Comparison of ENCODE assay signal across 19 cellular contexts in the genomic region with DNA sequence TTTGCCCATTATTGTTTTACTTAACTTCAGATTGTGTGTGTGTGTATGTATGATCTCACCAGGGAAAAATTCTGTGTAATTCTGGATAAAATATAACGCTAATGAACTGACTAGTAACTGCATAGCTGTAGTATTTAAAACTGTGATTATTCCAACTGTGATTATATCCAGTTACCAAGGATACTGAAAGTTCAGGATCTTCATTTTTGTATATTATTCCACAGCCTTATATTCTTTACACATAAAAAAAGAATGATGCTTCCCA. TPM values are rescaled to one million over a fixed set of nuclear protein-coding genes. Genes with fewer than 3 reads are reported as not detected.
DNase-seq lines count a peak whose midpoint lies in the region; ATAC-seq, FAIRE-seq and TF ChIP-seq lines count a peak whose summit lies in the region.
"Had no signal": no experiment of that assay in that cellular context is flagged by ENCODE, and none has a peak within 500 bp of the region (broad histone marks: within the 10 kb centered on the region; RNA-seq: fewer than 3 reads in every experiment).

No MANE protein-coding gene starts in this region.

- peaks cover 13% of the 10 kb centered on the region for H3K36me3 Mint-ChIP-seq in nephron (ENCODE audit: low read depth)
- H3K36me3 Mint-ChIP-seq: stimulated activated memory B cell treated with anti-CD40 and anti-IgM and Interleukin-4, amounts not matched to agents 10 μg/mL and 1 μg/mL and 100 μg/mL, for 72 hours had no signal

- H3K27me3 Mint-ChIP-seq in nephron (ENCODE audit: low read depth): peaks cover 88% of the 10 kb centered on the region

- ATAC-seq in GM19397 (IDR thresholded peaks at IDR 0.05; ENCODE audit: unreplicated experiment): no peak
- ATAC-seq: naive thymus-derived CD8-positive, alpha-beta T cell; right lobe of liver; stimulated activated memory B cell treated with anti-CD40 and anti-IgM and Interleukin-4, amounts not matched to agents 10 μg/mL and 1 μg/mL and 100 μg/mL, for 72 hours had no signal

- H3K9me3 Mint-ChIP-seq in nephron: no peaks in the 10 kb centered on the region
- H3K9me3 Mint-ChIP-seq: central memory CD8-positive, alpha-beta T cell; stimulated activated memory B cell treated with anti-CD40 and anti-IgM and Interleukin-4, amounts not matched to agents 10 μg/mL and 1 μg/mL and 100 μg/mL, for 72 hours had no signal

- H3K4me3 ChIP-seq in AG04449 (ENCODE audit: low read depth, low read length) (peak overlapping the region; percentile 99), cardiac fibroblast (replicated peaks in 1 of 2; ENCODE audit: low read depth in 2 of 2, low read length in 2 of 2) (peak overlapping the region; percentile 68 to 86)
- H3K4me3 ChIP-seq: right lobe of liver had no signal

- POLR2A ChIA-PET in AG04449 (lab: Yijun Ruan, JAX): no interaction called here

- peak overlapping the region; percentile 73 to 80 (median 79) for H3K4me3 Mint-ChIP-seq in nephron
- H3K4me3 Mint-ChIP-seq: central memory CD8-positive, alpha-beta T cell; naive thymus-derived CD8-positive, alpha-beta T cell; stimulated activated memory B cell treated with anti-CD40 and anti-IgM and Interleukin-4, amounts not matched to agents 10 μg/mL and 1 μg/mL and 100 μg/mL, for 72 hours had no signal

- no peak for TF ChIP-seq CTCF in AG04449 (IDR thresholded peaks at IDR 0.05; ENCODE audit: insufficient read depth, low read length, missing control alignments)
- TF ChIP-seq CTCF in cardiac fibroblast (IDR thresholded peaks at IDR 0.05; ENCODE audit: low read depth, low read length): no peak
- no peak for TF ChIP-seq CTCF in nephron (IDR thresholded peaks at IDR 0.05; ENCODE audit: unreplicated experiment in 3 of 3)
- TF ChIP-seq CTCF in D721Med (IDR thresholded peaks at IDR 0.05; ENCODE audit: insufficient read depth, missing control alignments): no peak

- no peak for DNase-seq in AG04449 (ENCODE audit: low read depth, low spot score)
- peak; percentile 59 for DNase-seq in M059J (ENCODE audit: low read depth)
- DNase-seq in cardiac fibroblast (ENCODE audit: low read depth in 2 of 2): peak; percentile 44 to 69
- DNase-seq in amygdala (lab: John Stamatoyannopoulos, UW): no peak
- DNase-seq in NCI-H82 (lab: John Stamatoyannopoulos, UW): no peak
- DNase-seq in D721Med (ENCODE audit: insufficient read length, low spot score): no peak
- DNase-seq: activated naive CD4-positive, alpha-beta T cell; hypothalamus; naive thymus-derived CD8-positive, alpha-beta T cell; NCI-H1436 treated with DMSO at 0.1 percent for 48 hours; NCI-H510A; OCI-M1; right lobe of liver had no signal

- CTCF ChIA-PET in AG04449 (lab: Yijun Ruan, JAX): interaction anchor here (0.7 to 4.2 kb wide), 7 partner anchors 12 to 763 kb away, joined by 3 to 16 read pairs (median 3); no protein-coding TSS in a partner anchor

- no peak for FAIRE-seq in D721Med (lab: Jason Lieb, UNC)
- FAIRE-seq: H54, urothelium cell line had no signal

- peaks cover 44% of the 10 kb centered on the region for H3K4me1 Mint-ChIP-seq in nephron
- H3K4me1 Mint-ChIP-seq: central memory CD8-positive, alpha-beta T cell had no signal

- peak overlapping the region in 2 of 3 experiments; percentile 2 to 29 for H3K27ac Mint-ChIP-seq in nephron
- H3K27ac Mint-ChIP-seq: naive thymus-derived CD8-positive, alpha-beta T cell; stimulated activated memory B cell treated with anti-CD40 and anti-IgM and Interleukin-4, amounts not matched to agents 10 μg/mL and 1 μg/mL and 100 μg/mL, for 72 hours had no signal

RNA-seq across cellular contexts. Expression of gene TWIST1, which starts 2.9 kb away (rescaled TPM):
- total RNA-seq in M059J (2014; rRNA removed; shearing (Covaris generic)): 15.0 and 24.0 TPM in 2 replicates
- total RNA-seq: naive thymus-derived CD8-positive, alpha-beta T cell had no signal

RNA-seq across cellular contexts. Expression of gene FERD3L, which starts 30.7 kb away (rescaled TPM):
- not detected in 2 replicates for total RNA-seq in M059J (2014; rRNA removed; shearing (Covaris generic))
- total RNA-seq: naive thymus-derived CD8-positive, alpha-beta T cell; right lobe of liver had no signal

Comparison
In these comparisons a context has a peak if more than half of its experiments do, and no peak if none do; other contexts are left out.
1. DNase-seq: peak in M059J (single experiment) and cardiac fibroblast (2 of 2); none in AG04449 (single experiment), amygdala (0 of 56), NCI-H82 (single experiment) and D721Med (single experiment).